Comparison of ENCODE assay signal across 8 cellular contexts in the genomic region with DNA sequence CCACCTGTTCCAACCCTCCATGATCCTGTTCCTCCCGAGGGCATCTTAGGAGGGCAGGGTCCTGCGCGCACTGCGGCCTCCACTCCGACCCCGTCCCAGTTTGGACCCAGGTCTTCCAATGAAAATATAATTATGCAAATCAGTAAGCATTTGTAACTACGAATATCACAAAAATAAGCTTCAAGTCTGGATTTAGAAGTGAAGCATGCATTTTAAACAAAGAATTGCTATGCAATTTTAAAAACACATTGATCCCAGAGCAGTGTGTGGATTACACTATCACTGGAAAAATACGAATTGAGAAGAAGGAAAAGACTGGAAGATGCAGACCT. TPM values are rescaled to one million over a fixed set of nuclear protein-coding genes. Genes with fewer than 3 reads are reported as not detected.
DNase-seq lines count a peak whose midpoint lies in the region; ATAC-seq and TF ChIP-seq lines count a peak whose summit lies in the region.

No MANE protein-coding gene starts in this region.

- H3K27me3 ChIP-seq in CD4-positive, alpha-beta memory T cell (ENCODE audit: insufficient read depth, low read length) = no peaks in the 10 kb centered on the region
- H3K27me3 ChIP-seq in NT2/D1 (ENCODE audit: insufficient read depth, insufficient read length) (no peaks in the 10 kb centered on the region), endodermal cell (ENCODE audit: control insufficient read depth, insufficient read depth, low read length, poor library complexity, severe bottlenecking) (no peaks in the 10 kb centered on the region), neutrophil (no peaks in the 10 kb centered on the region)

- H3K9ac ChIP-seq in NT2/D1 (ENCODE audit: insufficient read length, low read depth) = peak overlapping the region; percentile 100
- peak overlapping the region; percentile 82 for H3K9ac ChIP-seq in endodermal cell (ENCODE audit: extremely low read depth, low read length, poor library complexity, severe bottlenecking)

- peaks cover 8% of the 10 kb centered on the region for H3K36me3 ChIP-seq in CD4-positive, alpha-beta memory T cell (ENCODE audit: insufficient read depth, low read length)
- H3K36me3 ChIP-seq in NT2/D1 (ENCODE audit: insufficient read depth, insufficient read length, low read length) (peaks cover 40% of the 10 kb centered on the region), endodermal cell (ENCODE audit: control insufficient read depth, insufficient read depth, low read length) (peaks cover 25% of the 10 kb centered on the region), neutrophil (peaks cover 13% of the 10 kb centered on the region)

- TF ChIP-seq CTCF in endodermal cell (conservative IDR thresholded peaks at IDR 0.05) (no peak), neutrophil (IDR thresholded peaks at IDR 0.05) (no peak)

- H3K27me3 Mint-ChIP-seq in CD4-positive, alpha-beta memory T cell = no peaks in the 10 kb centered on the region
- no peaks in the 10 kb centered on the region for H3K27me3 Mint-ChIP-seq in endodermal cell (ENCODE audit: insufficient read depth)

- no peak for DNase-seq in CD4-positive, alpha-beta memory T cell
- DNase-seq in NT2/D1 (ENCODE audit: low read depth, low spot score) = no peak
- no peak for DNase-seq in endodermal cell
- DNase-seq in nucleus accumbens (lab: John Stamatoyannopoulos, UW) = no peak
- DNase-seq in NCI-H146 treated with DMSO at 0.1 percent for 48 hours (lab: John Stamatoyannopoulos, UW; ENCODE audit: unreplicated experiment) = no peak

- CTCF ChIA-PET in CD4-positive, alpha-beta memory T cell (lab: Charles Lee; ENCODE audit: partially characterized antibody) = interaction anchor here (0.9 to 3.9 kb wide), 6 partner anchors 10 to 493 kb away, joined by 3 to 19 read pairs (median 5); no protein-coding TSS in a partner anchor

- no peaks in the 10 kb centered on the region for H3K9me3 ChIP-seq in CD4-positive, alpha-beta memory T cell (ENCODE audit: control insufficient read depth in 1 of 2, low read length in 2 of 2)
- no peaks in the 10 kb centered on the region for H3K9me3 ChIP-seq in NT2/D1 (ENCODE audit: insufficient read depth, low read length)
- no peaks in the 10 kb centered on the region for H3K9me3 ChIP-seq in endodermal cell (ENCODE audit: control insufficient read depth, low read length)
- H3K9me3 ChIP-seq in neutrophil = no peaks in the 10 kb centered on the region

- POLR2A ChIA-PET in CD4-positive, alpha-beta memory T cell (lab: Charles Lee; ENCODE audit: partially characterized antibody) = interaction anchor here (0.6 to 6.1 kb wide), 24 partner anchors 8 to 312 kb away, joined by 3 to 108 read pairs (median 7); a partner anchor contains a TSS

- peaks cover 18 to 31% of the 10 kb centered on the region in 2 donors for H3K36me3 Mint-ChIP-seq in CD4-positive, alpha-beta memory T cell
- H3K36me3 Mint-ChIP-seq in endodermal cell (ENCODE audit: low read depth) = peaks cover 36% of the 10 kb centered on the region

- H3K4me1 Mint-ChIP-seq in CD4-positive, alpha-beta memory T cell = peaks cover 43 to 83% (median 66%) of the 10 kb centered on the region in 4 donors
- H3K4me1 Mint-ChIP-seq in endodermal cell = peaks cover 14% of the 10 kb centered on the region

- H3K4me1 ChIP-seq in CD4-positive, alpha-beta memory T cell (ENCODE audit: insufficient read depth, low read length) = peaks cover 75% of the 10 kb centered on the region
- no peaks in the 10 kb centered on the region for H3K4me1 ChIP-seq in NT2/D1 (ENCODE audit: insufficient read depth, insufficient read length)
- peaks cover 5% of the 10 kb centered on the region for H3K4me1 ChIP-seq in endodermal cell (ENCODE audit: control insufficient read depth, insufficient read depth, low read length)
- H3K4me1 ChIP-seq in neutrophil (ENCODE audit: control insufficient read depth in 1 of 2, insufficient read depth in 1 of 2, low read depth in 1 of 2, low read length in 1 of 2) = peaks cover 48 to 53% of the 10 kb centered on the region in 2 experiments

- H3K9me3 Mint-ChIP-seq in CD4-positive, alpha-beta memory T cell = no peaks in the 10 kb centered on the region
- no peaks in the 10 kb centered on the region for H3K9me3 Mint-ChIP-seq in endodermal cell

- H3K27ac Mint-ChIP-seq in CD4-positive, alpha-beta memory T cell = peak overlapping the region; percentile 89 to 99 (median 96)
- H3K27ac Mint-ChIP-seq in endodermal cell = peak overlapping the region; percentile 89

- H3K27ac ChIP-seq in CD4-positive, alpha-beta memory T cell (ENCODE audit: low read depth, low read length) = peak overlapping the region; percentile 93
- H3K27ac ChIP-seq in endodermal cell (ENCODE audit: low read depth, low read length) = no peak overlapping the region
- H3K27ac ChIP-seq in neutrophil = peak overlapping the region; percentile 98

- intact Hi-C loops in CD4-positive, alpha-beta memory T cell (cut with micrococcal nuclease) = loop anchor here (1.0 kb wide), 1 partner anchor 14 kb away; no protein-coding TSS in a partner anchor

- ATAC-seq in GM21515 (IDR thresholded peaks at IDR 0.05; ENCODE audit: unreplicated experiment) (no peak), GM21529 (IDR thresholded peaks at IDR 0.05; ENCODE audit: unreplicated experiment) (no peak)

- peak overlapping the region; percentile 93 to 98 (median 96) for H3K4me3 Mint-ChIP-seq in CD4-positive, alpha-beta memory T cell
- H3K4me3 Mint-ChIP-seq in endodermal cell = peak overlapping the region; percentile 86

- WGBS in endodermal cell (ENCODE audit: insufficient coverage in 1 of 2, insufficient read length in 1 of 2), 2 experiments = 14 to 23% methylated on average over 3 to 8 of the region's 8 CpGs

- H3K4me3 ChIP-seq in CD4-positive, alpha-beta memory T cell (ENCODE audit: low read length in 2 of 2) = peak overlapping the region; percentile 82 to 100
- H3K4me3 ChIP-seq in NT2/D1 (ENCODE audit: insufficient read length, low read depth) (peak overlapping the region; percentile 100), endodermal cell (ENCODE audit: low read length) (peak overlapping the region; percentile 93), neutrophil (ENCODE audit: low read depth in 1 of 2, low read length in 1 of 2) (peak overlapping the region; percentile 86 to 100)

RNA-seq across cellular contexts. Expression of a gene that starts 0.7 kb away (rescaled TPM):
- 100 to 1,000 TPM; 175 to 177 TPM for total RNA-seq in CD4-positive, alpha-beta memory T cell
- 100 to 1,000 TPM; 218 to 348 TPM for polyA plus RNA-seq in CD4-positive, alpha-beta memory T cell
- 10 to 100 TPM; 73.6 to 87.1 TPM for total RNA-seq in endodermal cell
- polyA plus RNA-seq in endodermal cell (2013, experiment 1 of 2) = 98.1 TPM
- polyA plus RNA-seq in endodermal cell (2013, experiment 2 of 2) = 97.1 TPM

RNA-seq across cellular contexts. Expression of a gene that starts 31.3 kb away (rescaled TPM):
- not detected for total RNA-seq in CD4-positive, alpha-beta memory T cell
- under 1 TPM; 0.54 to 0.73 TPM for polyA plus RNA-seq in CD4-positive, alpha-beta memory T cell
- total RNA-seq in endodermal cell = not detected
- 6.9 TPM for polyA plus RNA-seq in endodermal cell (2013, experiment 1 of 2)
- polyA plus RNA-seq in endodermal cell (2013, experiment 2 of 2) = 8.5 TPM
